Comparison of ENCODE assay signal across 1 cellular context in the genomic region with DNA sequence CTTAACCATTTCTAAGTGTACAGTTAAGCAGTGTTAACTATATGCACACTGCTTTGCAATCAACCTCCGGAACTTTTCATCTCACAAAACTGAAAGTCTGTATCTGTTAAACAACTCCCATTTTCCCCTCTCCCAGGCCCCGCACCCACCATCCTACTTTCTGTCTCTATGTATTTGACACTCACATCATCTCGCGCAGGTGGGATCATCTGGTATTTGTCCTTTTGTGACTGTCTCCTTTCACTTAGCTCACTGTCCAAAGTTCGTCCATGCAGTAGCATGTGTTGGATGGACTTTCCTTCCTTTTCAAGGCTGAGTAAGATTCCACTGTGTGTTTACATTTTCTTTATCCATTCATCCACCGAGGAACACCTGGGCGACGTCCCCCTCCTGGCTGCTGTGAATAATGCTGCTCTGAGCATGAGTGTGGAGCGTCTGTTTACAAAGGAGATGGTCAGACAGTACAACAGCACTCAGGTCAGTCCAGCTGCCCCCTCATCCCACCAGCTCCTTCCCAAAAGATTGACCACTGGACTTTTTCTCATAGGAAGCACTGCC.
TF ChIP-seq lines count a peak whose summit lies in the region.

No MANE protein-coding gene starts in this region.

TF ChIP-seq in HepG2, 621 proteins besides CTCF, POLR2A, EP300 and RAD21 (continued from another document and continues in another):
- TF ChIP-seq, protein P1, sequence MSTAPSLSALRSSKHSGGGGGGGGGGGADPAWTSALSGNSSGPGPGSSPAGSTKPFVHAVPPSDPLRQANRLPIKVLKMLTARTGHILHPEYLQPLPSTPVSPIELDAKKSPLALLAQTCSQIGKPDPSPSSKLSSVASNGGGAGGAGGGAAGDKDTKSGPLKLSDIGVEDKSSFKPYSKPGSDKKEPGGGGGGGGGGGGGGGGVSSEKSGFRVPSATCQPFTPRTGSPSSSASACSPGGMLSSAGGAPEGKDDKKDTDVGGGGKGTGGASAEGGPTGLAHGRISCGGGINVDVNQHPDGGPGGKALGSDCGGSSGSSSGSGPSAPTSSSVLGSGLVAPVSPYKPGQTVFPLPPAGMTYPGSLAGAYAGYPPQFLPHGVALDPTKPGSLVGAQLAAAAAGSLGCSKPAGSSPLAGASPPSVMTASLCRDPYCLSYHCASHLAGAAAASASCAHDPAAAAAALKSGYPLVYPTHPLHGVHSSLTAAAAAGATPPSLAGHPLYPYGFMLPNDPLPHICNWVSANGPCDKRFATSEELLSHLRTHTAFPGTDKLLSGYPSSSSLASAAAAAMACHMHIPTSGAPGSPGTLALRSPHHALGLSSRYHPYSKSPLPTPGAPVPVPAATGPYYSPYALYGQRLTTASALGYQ (CRISPR knock-in tag; IDR thresholded peaks at IDR 0.05), result peak; percentile 56; the same call in 1 of the 2 replicates
- TF ChIP-seq SALL1 (CRISPR knock-in tag; IDR thresholded peaks at IDR 0.05) (peak; percentile 84), ZNF737 (CRISPR knock-in tag; IDR thresholded peaks at IDR 0.05; ENCODE audit: borderline replicate concordance) (no peak), ZNF343 (CRISPR knock-in tag; IDR thresholded peaks at IDR 0.05) (no peak), ZKSCAN1 (IDR thresholded peaks at IDR 0.05; ENCODE audit: low read length) (no peak), FOSL1 (CRISPR knock-in tag; IDR thresholded peaks at IDR 0.05; ENCODE audit: borderline replicate concordance) (no peak), POGZ (CRISPR knock-in tag; IDR thresholded peaks at IDR 0.05) (peak; percentile 91), ZNF335 (CRISPR knock-in tag; IDR thresholded peaks at IDR 0.05) (0 out of 2 replicates have a peak, but pooled peaks have one; percentile 31), TARDBP (CRISPR knock-in tag; IDR thresholded peaks at IDR 0.05) (peak; percentile 93), HDAC1 (CRISPR knock-in tag; IDR thresholded peaks at IDR 0.05) (peak; percentile 90; the same call in 1 of the 2 replicates), MTA1 (CRISPR knock-in tag; IDR thresholded peaks at IDR 0.05; ENCODE audit: borderline replicate concordance) (no peak; the same call in 1 of the 2 replicates), RFXANK (CRISPR knock-in tag; IDR thresholded peaks at IDR 0.05) (peak; percentile 61; the same call in 1 of the 2 replicates), ZNF33B (CRISPR knock-in tag; IDR thresholded peaks at IDR 0.05) (no peak)
- TF ChIP-seq, protein P2, sequence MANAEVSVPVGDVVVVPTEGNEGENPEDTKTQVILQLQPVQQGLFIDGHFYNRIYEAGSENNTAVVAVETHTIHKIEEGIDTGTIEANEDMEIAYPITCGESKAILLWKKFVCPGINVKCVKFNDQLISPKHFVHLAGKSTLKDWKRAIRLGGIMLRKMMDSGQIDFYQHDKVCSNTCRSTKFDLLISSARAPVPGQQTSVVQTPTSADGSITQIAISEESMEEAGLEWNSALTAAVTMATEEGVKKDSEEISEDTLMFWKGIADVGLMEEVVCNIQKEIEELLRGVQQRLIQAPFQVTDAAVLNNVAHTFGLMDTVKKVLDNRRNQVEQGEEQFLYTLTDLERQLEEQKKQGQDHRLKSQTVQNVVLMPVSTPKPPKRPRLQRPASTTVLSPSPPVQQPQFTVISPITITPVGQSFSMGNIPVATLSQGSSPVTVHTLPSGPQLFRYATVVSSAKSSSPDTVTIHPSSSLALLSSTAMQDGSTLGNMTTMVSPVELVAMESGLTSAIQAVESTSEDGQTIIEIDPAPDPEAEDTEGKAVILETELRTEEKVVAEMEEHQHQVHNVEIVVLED (CRISPR knock-in tag; IDR thresholded peaks at IDR 0.05; ENCODE audit: borderline replicate concordance), result no peak; the same call in 1 of the 2 replicates
- TF ChIP-seq, protein P3, sequence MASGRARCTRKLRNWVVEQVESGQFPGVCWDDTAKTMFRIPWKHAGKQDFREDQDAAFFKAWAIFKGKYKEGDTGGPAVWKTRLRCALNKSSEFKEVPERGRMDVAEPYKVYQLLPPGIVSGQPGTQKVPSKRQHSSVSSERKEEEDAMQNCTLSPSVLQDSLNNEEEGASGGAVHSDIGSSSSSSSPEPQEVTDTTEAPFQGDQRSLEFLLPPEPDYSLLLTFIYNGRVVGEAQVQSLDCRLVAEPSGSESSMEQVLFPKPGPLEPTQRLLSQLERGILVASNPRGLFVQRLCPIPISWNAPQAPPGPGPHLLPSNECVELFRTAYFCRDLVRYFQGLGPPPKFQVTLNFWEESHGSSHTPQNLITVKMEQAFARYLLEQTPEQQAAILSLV (CRISPR knock-in tag; IDR thresholded peaks at IDR 0.05; ENCODE audit: borderline replicate concordance), result 0 out of 2 replicates have a peak, but pooled peaks have one; percentile 64
- TF ChIP-seq, protein P4, sequence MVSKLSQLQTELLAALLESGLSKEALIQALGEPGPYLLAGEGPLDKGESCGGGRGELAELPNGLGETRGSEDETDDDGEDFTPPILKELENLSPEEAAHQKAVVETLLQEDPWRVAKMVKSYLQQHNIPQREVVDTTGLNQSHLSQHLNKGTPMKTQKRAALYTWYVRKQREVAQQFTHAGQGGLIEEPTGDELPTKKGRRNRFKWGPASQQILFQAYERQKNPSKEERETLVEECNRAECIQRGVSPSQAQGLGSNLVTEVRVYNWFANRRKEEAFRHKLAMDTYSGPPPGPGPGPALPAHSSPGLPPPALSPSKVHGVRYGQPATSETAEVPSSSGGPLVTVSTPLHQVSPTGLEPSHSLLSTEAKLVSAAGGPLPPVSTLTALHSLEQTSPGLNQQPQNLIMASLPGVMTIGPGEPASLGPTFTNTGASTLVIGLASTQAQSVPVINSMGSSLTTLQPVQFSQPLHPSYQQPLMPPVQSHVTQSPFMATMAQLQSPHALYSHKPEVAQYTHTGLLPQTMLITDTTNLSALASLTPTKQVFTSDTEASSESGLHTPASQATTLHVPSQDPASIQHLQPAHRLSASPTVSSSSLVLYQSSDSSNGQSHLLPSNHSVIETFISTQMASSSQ (IDR thresholded peaks at IDR 0.05; ENCODE audit: low read depth), result 0 out of 2 replicates have a peak, but pooled peaks have one; percentile 40
- TF ChIP-seq, protein P4 (CRISPR knock-in tag; IDR thresholded peaks at IDR 0.05; ENCODE audit: borderline replicate concordance), result peak; percentile 56; the same call in 1 of the 2 replicates
- TF ChIP-seq, protein P5, sequence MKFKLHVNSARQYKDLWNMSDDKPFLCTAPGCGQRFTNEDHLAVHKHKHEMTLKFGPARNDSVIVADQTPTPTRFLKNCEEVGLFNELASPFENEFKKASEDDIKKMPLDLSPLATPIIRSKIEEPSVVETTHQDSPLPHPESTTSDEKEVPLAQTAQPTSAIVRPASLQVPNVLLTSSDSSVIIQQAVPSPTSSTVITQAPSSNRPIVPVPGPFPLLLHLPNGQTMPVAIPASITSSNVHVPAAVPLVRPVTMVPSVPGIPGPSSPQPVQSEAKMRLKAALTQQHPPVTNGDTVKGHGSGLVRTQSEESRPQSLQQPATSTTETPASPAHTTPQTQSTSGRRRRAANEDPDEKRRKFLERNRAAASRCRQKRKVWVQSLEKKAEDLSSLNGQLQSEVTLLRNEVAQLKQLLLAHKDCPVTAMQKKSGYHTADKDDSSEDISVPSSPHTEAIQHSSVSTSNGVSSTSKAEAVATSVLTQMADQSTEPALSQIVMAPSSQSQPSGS (CRISPR knock-in tag; IDR thresholded peaks at IDR 0.05), result peak; percentile 68; the same call in 1 of the 2 replicates
- TF ChIP-seq, protein P6, sequence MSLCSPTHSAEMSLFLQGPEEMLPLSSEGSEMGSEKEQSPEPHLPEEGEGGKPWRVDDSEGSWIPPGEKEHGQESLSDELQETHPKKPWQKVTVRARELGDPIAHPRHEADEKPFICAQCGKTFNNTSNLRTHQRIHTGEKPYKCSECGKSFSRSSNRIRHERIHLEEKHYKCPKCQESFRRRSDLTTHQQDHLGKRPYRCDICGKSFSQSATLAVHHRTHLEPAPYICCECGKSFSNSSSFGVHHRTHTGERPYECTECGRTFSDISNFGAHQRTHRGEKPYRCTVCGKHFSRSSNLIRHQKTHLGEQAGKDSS (CRISPR knock-in tag; IDR thresholded peaks at IDR 0.05; ENCODE audit: borderline replicate concordance, low read depth), result no peak; the same call in 1 of the 2 replicates
- TF ChIP-seq, protein P7, sequence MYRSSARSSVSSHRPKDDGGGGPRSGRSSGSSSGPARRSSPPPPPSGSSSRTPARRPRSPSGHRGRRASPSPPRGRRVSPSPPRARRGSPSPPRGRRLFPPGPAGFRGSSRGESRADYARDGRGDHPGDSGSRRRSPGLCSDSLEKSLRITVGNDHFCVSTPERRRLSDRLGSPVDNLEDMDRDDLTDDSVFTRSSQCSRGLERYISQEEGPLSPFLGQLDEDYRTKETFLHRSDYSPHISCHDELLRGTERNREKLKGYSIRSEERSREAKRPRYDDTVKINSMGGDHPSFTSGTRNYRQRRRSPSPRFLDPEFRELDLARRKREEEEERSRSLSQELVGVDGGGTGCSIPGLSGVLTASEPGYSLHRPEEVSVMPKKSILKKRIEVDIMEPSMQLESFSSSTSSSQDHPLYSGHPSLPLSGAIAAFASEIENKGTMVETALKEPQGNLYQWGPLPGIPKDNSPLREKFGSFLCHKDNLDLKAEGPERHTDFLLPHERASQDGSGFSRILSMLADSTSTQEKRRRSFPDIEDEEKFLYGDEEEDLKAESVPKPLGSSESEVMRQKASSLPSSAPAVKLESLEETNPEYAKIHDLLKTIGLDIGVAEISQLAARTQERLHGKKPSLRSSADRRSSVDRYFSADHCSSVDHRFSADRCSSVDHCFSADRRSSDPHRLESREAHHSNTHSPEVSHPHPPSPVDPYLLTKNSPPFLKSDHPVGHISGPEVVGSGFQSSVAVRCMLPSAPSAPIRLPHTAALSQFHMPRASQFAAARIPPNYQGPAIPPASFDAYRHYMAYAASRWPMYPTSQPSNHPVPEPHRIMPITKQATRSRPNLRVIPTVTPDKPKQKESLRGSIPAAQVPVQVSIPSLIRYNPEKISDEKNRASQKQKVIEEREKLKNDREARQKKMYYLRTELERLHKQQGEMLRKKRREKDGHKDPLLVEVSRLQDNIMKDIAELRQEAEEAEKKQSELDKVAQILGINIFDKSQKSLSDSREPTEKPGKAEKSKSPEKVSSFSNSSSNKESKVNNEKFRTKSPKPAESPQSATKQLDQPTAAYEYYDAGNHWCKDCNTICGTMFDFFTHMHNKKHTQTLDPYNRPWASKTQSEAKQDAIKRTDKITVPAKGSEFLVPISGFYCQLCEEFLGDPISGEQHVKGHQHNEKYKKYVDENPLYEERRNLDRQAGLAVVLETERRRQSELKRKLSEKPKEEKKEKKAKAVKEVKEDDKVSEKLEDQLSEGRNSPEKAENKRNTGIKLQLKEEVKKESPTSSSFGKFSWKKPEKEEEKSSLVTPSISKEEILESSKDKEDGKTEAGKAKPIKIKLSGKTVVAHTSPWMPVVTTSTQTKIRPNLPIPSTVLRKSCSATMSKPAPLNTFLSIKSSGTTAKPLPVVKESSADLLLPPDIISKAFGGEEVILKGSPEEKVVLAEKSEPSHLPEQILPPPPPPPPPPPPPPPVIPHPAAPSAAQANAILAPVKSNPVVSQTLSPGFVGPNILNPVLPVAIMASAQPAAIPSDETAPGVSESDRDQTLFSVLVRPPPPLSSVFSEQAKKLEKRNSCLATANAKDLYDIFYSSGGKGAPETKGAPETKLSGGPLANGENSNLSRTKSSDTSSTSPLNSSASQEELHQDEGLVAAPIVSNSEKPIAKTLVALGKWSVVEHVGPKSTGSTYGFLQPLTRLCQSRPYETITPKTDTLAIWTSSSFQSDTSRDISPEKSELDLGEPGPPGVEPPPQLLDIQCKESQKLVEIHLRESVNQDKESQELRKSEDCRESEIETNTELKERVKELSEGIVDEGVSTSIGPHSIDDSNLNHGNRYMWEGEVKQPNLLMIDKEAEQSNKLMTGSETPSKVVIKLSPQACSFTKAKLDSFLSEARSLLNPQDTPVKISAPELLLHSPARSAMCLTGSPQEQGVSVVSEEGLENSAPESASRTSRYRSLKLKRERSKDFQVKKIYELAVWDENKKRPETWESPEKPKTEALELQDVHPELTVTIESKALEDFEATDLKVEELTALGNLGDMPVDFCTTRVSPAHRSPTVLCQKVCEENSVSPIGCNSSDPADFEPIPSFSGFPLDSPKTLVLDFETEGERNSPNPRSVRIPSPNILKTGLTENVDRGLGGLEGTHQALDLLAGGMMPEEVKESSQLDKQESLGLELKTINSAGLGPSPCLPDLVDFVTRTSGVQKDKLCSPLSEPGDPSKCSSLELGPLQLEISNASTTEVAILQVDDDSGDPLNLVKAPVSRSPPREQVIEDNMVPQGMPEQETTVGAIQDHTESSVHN (CRISPR knock-in tag; IDR thresholded peaks at IDR 0.05), result no peak
- TF ChIP-seq, protein P8, sequence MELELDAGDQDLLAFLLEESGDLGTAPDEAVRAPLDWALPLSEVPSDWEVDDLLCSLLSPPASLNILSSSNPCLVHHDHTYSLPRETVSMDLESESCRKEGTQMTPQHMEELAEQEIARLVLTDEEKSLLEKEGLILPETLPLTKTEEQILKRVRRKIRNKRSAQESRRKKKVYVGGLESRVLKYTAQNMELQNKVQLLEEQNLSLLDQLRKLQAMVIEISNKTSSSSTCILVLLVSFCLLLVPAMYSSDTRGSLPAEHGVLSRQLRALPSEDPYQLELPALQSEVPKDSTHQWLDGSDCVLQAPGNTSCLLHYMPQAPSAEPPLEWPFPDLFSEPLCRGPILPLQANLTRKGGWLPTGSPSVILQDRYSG (CRISPR knock-in tag; IDR thresholded peaks at IDR 0.05), result no peak
- TF ChIP-seq, protein P9, sequence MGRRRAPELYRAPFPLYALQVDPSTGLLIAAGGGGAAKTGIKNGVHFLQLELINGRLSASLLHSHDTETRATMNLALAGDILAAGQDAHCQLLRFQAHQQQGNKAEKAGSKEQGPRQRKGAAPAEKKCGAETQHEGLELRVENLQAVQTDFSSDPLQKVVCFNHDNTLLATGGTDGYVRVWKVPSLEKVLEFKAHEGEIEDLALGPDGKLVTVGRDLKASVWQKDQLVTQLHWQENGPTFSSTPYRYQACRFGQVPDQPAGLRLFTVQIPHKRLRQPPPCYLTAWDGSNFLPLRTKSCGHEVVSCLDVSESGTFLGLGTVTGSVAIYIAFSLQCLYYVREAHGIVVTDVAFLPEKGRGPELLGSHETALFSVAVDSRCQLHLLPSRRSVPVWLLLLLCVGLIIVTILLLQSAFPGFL (CRISPR knock-in tag; IDR thresholded peaks at IDR 0.05), result no peak
